8 cellular contexts compared by ENCODE assay signal in genomic region chr4:165208322-165208652, GRCh38. TPM values are rescaled to one million over a fixed set of nuclear protein-coding genes. Genes with fewer than 3 reads are reported as not detected.
DNase-seq lines count a peak whose midpoint lies in the region; ATAC-seq and TF ChIP-seq lines count a peak whose summit lies in the region.

No MANE protein-coding gene starts in this region.

- peaks cover 45% of the 10 kb centered on the region for H3K4me1 ChIP-seq in CD4-positive, CD25-positive, alpha-beta regulatory T cell (ENCODE audit: control insufficient read depth, insufficient read depth, low read length, poor library complexity, severe bottlenecking)

- no peaks in the 10 kb centered on the region for H3K27me3 ChIP-seq in CD4-positive, CD25-positive, alpha-beta regulatory T cell (ENCODE audit: control insufficient read depth, insufficient read depth, low read length)

- peaks cover 56 to 83% (median 70%) of the 10 kb centered on the region in 4 donors for H3K4me1 Mint-ChIP-seq in CD4-positive, CD25-positive, alpha-beta regulatory T cell
- peaks cover 32% of the 10 kb centered on the region for H3K4me1 Mint-ChIP-seq in nephron progenitor cell

- TF ChIP-seq CTCF in NB4 (IDR thresholded peaks at IDR 0.05; ENCODE audit: low read depth, low read length): no peak
- TF ChIP-seq CTCF in coronary artery (IDR thresholded peaks at IDR 0.05): no peak
- no peak for TF ChIP-seq CTCF in nephron progenitor cell (IDR thresholded peaks at IDR 0.05)

- H3K9me3 ChIP-seq in CD4-positive, CD25-positive, alpha-beta regulatory T cell (ENCODE audit: control insufficient read depth in 2 of 2, low read length in 2 of 2): no peaks in the 10 kb centered on the region

- peak overlapping the region; percentile 92 to 93 (median 93) for H3K27ac Mint-ChIP-seq in CD4-positive, CD25-positive, alpha-beta regulatory T cell
- H3K27ac Mint-ChIP-seq in nephron progenitor cell: no peak overlapping the region

- H3K36me3 Mint-ChIP-seq in CD4-positive, CD25-positive, alpha-beta regulatory T cell: no peaks in the 10 kb centered on the region
- H3K36me3 Mint-ChIP-seq in nephron progenitor cell (ENCODE audit: low read depth): no peaks in the 10 kb centered on the region

- no peaks in the 10 kb centered on the region for H3K36me3 ChIP-seq in CD4-positive, CD25-positive, alpha-beta regulatory T cell (ENCODE audit: control insufficient read depth, insufficient read depth, low read length)

- peak in 1 of 3 donors; percentile 37 for DNase-seq in CD4-positive, CD25-positive, alpha-beta regulatory T cell
- DNase-seq in NB4 (ENCODE audit: low read depth) (no peak), coronary artery (ENCODE audit: low spot score) (no peak), nephron progenitor cell (no peak), mesenteric fat pad (ENCODE audit: low spot score) (no peak), NCI-H1930 (lab: John Stamatoyannopoulos, UW) (no peak), NAMALWA (ENCODE audit: low spot score) (no peak)

- H3K9me3 Mint-ChIP-seq in CD4-positive, CD25-positive, alpha-beta regulatory T cell: no peaks in the 10 kb centered on the region
- H3K9me3 Mint-ChIP-seq in nephron progenitor cell: no peaks in the 10 kb centered on the region

- H3K27ac ChIP-seq in CD4-positive, CD25-positive, alpha-beta regulatory T cell (ENCODE audit: insufficient read depth, low read length, poor library complexity, severe bottlenecking): peak overlapping the region; percentile 64
- H3K27ac ChIP-seq in coronary artery: peak overlapping the region in 1 of 2 donors; percentile 78

- TF ChIP-seq POLR2A in NB4 (IDR thresholded peaks at IDR 0.05; ENCODE audit: extremely low read depth, insufficient read length): no peak

- peak overlapping the region; percentile 86 for H3K4me3 ChIP-seq in CD4-positive, CD25-positive, alpha-beta regulatory T cell (ENCODE audit: low read depth, low read length)
- H3K4me3 ChIP-seq in NB4 (ENCODE audit: low read depth, low read length): peak overlapping the region; percentile 88
- peak overlapping the region; percentile 98 for H3K4me3 ChIP-seq in coronary artery

- H3K4me3 Mint-ChIP-seq in CD4-positive, CD25-positive, alpha-beta regulatory T cell: peak overlapping the region; percentile 88 to 99 (median 95)
- H3K4me3 Mint-ChIP-seq in nephron progenitor cell: peak overlapping the region; percentile 84

- peak; percentile 4 to 27 for ATAC-seq in CD4-positive, CD25-positive, alpha-beta regulatory T cell (ENCODE audit: low read depth in 2 of 2)
- ATAC-seq in GM21576 (IDR thresholded peaks at IDR 0.05; ENCODE audit: unreplicated experiment): no peak

- H3K27me3 Mint-ChIP-seq in CD4-positive, CD25-positive, alpha-beta regulatory T cell: no peaks in the 10 kb centered on the region
- peaks cover 23% of the 10 kb centered on the region for H3K27me3 Mint-ChIP-seq in nephron progenitor cell (ENCODE audit: low read depth, poor library complexity)

RNA-seq across cellular contexts. Expression of gene KLHL2, which starts 0.9 kb away (rescaled TPM):
- total RNA-seq in CD4-positive, CD25-positive, alpha-beta regulatory T cell: 31.2 TPM
- polyA plus RNA-seq in CD4-positive, CD25-positive, alpha-beta regulatory T cell: 10 to 100 TPM in 2 of 4 donors, 1 to 10 TPM in 2; 7.1 to 18.7 (median 9.6) TPM
- total RNA-seq in mesenteric fat pad: 30.8 TPM
